Comparison of ENCODE assay signal across 8 cellular contexts in the genomic region with DNA sequence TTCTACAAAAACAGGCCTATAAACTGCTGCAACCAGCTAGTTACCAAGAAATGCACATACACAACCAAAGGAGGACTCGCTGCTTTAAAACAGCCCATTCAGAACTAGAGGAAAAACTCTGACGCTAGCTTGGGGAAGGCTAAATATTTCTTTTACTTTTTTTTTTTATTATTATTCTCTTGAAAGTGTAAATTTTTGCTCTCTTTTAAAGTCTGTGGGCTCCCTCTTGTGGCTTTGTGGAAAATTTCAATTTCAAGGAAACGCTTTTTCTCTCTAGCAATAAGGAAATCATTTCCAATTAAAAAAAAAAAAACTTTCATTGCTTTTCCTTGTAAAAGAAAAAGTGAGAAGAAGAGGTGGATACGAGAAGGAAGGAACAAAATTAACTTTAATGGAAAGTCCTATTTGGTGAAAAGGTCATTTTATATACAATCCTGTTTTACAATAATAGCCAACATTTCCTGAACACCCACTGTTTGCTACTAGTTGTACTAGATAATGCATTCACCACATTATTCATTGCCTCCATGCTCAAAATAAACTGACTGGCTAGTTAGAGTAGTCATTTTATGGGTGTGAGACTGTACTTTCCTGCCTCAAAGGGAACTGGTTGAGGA. TPM values are rescaled to one million over a fixed set of nuclear protein-coding genes. Genes with fewer than 3 reads are reported as not detected.
A peak's percentile ranks its signal among the peaks of the same experiment; 100 is the strongest.
DNase-seq lines count a peak whose midpoint lies in the region; ATAC-seq and TF ChIP-seq lines count a peak whose summit lies in the region.

No MANE protein-coding gene starts in this region.

- no peaks in the 10 kb centered on the region for H3K9me3 Mint-ChIP-seq in activated naive CD4-positive, alpha-beta T cell treated with anti-CD3 and anti-CD28 coated beads, Interleukin-2, amount 50 U/mL, for 72 hours
- H3K9me3 Mint-ChIP-seq in activated T-helper 17 cell treated with anti-CD3 and anti-CD28 coated beads, Interleukin-2, amount 50 U/mL, for 72 hours: no peaks in the 10 kb centered on the region

- DNase-seq in AG04449 (ENCODE audit: low read depth, low spot score): no peak
- DNase-seq in GM13977 (ENCODE audit: low spot score): peak; percentile 8
- DNase-seq in RWPE1 (ENCODE audit: low spot score): peak; percentile 7
- peak; percentile 6 for DNase-seq in germinal center (ENCODE audit: low spot score)
- peak; percentile 23 for DNase-seq in smooth muscle cell of the brain vasculature (ENCODE audit: low read depth, low spot score)
- DNase-seq in activated naive CD4-positive, alpha-beta T cell treated with anti-CD3 and anti-CD28 coated beads, Interleukin-2, amount 50 U/mL, for 72 hours (ENCODE audit: low spot score in 2 of 2): no peak

- no peak for ATAC-seq in GM21737 (IDR thresholded peaks at IDR 0.05; ENCODE audit: unreplicated experiment)
- ATAC-seq in activated naive CD4-positive, alpha-beta T cell treated with anti-CD3 and anti-CD28 coated beads, Interleukin-2, amount 50 U/mL, for 72 hours: no peak
- ATAC-seq in activated T-helper 17 cell treated with anti-CD3 and anti-CD28 coated beads, Interleukin-2, amount 50 U/mL, for 72 hours (replicated peaks): no peak

- H3K4me3 Mint-ChIP-seq in activated T-helper 17 cell treated with anti-CD3 and anti-CD28 coated beads, Interleukin-2, amount 50 U/mL, for 72 hours: no peak overlapping the region

- no peak overlapping the region for H3K27ac ChIP-seq in RWPE1

- H3K27me3 Mint-ChIP-seq in activated T-helper 17 cell treated with anti-CD3 and anti-CD28 coated beads, Interleukin-2, amount 50 U/mL, for 72 hours: no peaks in the 10 kb centered on the region

- peak overlapping the region in 1 of 2 donors; percentile 32 for H3K27ac Mint-ChIP-seq in activated naive CD4-positive, alpha-beta T cell treated with anti-CD3 and anti-CD28 coated beads, Interleukin-2, amount 50 U/mL, for 72 hours
- no peak overlapping the region for H3K27ac Mint-ChIP-seq in activated T-helper 17 cell treated with anti-CD3 and anti-CD28 coated beads, Interleukin-2, amount 50 U/mL, for 72 hours

- H3K4me1 Mint-ChIP-seq in activated T-helper 17 cell treated with anti-CD3 and anti-CD28 coated beads, Interleukin-2, amount 50 U/mL, for 72 hours: no peaks in the 10 kb centered on the region

- H3K36me3 Mint-ChIP-seq in activated naive CD4-positive, alpha-beta T cell treated with anti-CD3 and anti-CD28 coated beads, Interleukin-2, amount 50 U/mL, for 72 hours: no peaks in the 10 kb centered on the region
- no peaks in the 10 kb centered on the region for H3K36me3 Mint-ChIP-seq in activated T-helper 17 cell treated with anti-CD3 and anti-CD28 coated beads, Interleukin-2, amount 50 U/mL, for 72 hours (ENCODE audit: low read depth)

- POLR2A ChIA-PET in AG04449 (lab: Yijun Ruan, JAX): no interaction called here
- POLR2A ChIA-PET in RWPE1 (lab: Yijun Ruan, JAX; ENCODE audit: low non-redundant PET): no interaction called here

- H3K4me3 ChIP-seq in AG04449 (ENCODE audit: low read depth, low read length): no peak overlapping the region

- in situ Hi-C loops in GM13977 (cut with MboI; ENCODE audit: low pct_unique_long_range_greater_than_20kb, low sequenced_read_pairs, unreplicated experiment): no loop called here

- CTCF ChIA-PET in AG04449 (lab: Yijun Ruan, JAX): interaction anchor here (0.7 to 2.8 kb wide), 13 partner anchors 9 to 277 kb away, joined by 3 to 15 read pairs (median 3); no protein-coding TSS in a partner anchor
- CTCF ChIA-PET in RWPE1 (lab: Yijun Ruan, JAX): interaction anchor here (0.5 to 0.7 kb wide), 7 partner anchors 89 to 691 kb away, joined by 3 to 4 read pairs (median 3); no protein-coding TSS in a partner anchor

- TF ChIP-seq CTCF in AG04449 (IDR thresholded peaks at IDR 0.05; ENCODE audit: insufficient read depth, low read length, missing control alignments): peak; percentile 22
- TF ChIP-seq CTCF in GM13977 (IDR thresholded peaks at IDR 0.05; ENCODE audit: extremely low read depth, insufficient read depth, missing control alignments): peak; percentile 44
- TF ChIP-seq CTCF in RWPE1 (conservative IDR thresholded peaks at IDR 0.05; ENCODE audit: low read depth): peak; percentile 63

RNA-seq across cellular contexts. Expression of a gene that starts 51.2 kb away (rescaled TPM):
- not detected for total RNA-seq in activated naive CD4-positive, alpha-beta T cell treated with anti-CD3 and anti-CD28 coated beads, Interleukin-2, amount 50 U/mL, for 72 hours
- total RNA-seq in activated T-helper 17 cell treated with anti-CD3 and anti-CD28 coated beads, Interleukin-2, amount 50 U/mL, for 72 hours: not detected

Comparison
In these comparisons a context has a peak if more than half of its experiments do, and no peak if none do; other contexts are left out.
1. DNase-seq: peak in GM13977 (single experiment), RWPE1 (single experiment), germinal center (single experiment) and smooth muscle cell of the brain vasculature (single experiment); none in AG04449 (single experiment) and activated naive CD4-positive, alpha-beta T cell treated with anti-CD3 and anti-CD28 coated beads, Interleukin-2, amount 50 U/mL, for 72 hours (0 of 2).
2. Peak in every context shown above with its lines, with median percentiles within 50 percentile points of each other: CTCF ChIP-seq.